8 cellular contexts compared by ENCODE assay signal in the genomic region with DNA sequence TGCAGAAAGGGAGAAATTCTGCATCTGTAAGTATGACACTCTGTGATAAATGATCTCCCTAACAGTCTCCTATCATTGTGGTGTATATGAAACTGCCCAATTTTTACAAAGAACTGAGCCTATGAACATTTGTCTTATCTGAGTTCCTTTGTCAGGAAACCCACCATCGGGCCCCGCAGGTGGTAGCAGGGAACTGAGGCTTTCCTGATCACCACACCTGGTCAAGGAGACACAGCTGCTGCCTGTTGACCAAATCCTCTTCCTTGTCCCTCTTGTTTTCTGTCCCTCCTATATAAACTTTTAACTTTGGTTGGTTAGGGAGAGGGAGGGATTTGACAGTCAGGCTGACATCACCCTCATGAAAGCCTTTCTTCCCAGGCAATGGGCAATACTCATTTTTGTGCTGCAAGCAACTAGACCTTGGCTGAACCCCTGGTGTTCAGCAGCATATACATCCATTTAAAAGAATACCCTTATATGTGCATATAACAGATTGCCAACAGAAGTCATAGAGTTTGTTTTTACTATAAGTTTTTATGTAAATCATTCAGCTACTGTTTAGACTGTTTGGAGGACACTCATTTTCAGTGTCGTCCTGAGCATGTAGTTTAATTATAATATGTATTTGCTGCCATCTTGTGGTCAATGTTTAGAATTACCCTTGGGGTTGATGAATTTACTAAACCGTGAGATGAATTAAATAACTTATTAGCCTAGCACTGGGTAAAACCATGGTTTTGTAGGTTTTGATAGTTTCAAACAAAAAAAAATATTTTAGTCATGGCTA. TPM values are rescaled to one million over a fixed set of nuclear protein-coding genes. Genes with fewer than 3 reads are reported as not detected.
DNase-seq lines count a peak whose midpoint lies in the region; ATAC-seq, FAIRE-seq and TF ChIP-seq lines count a peak whose summit lies in the region.

No MANE protein-coding gene starts in this region.

- DNase-seq in NCI-H146 treated with DMSO at 0.1 percent for 48 hours (lab: John Stamatoyannopoulos, UW; ENCODE audit: unreplicated experiment), result peak; percentile 40
- DNase-seq in glomerular endothelial cell (ENCODE audit: extremely low read depth, low read depth, low spot score), result peak; percentile 36
- DNase-seq in gastrocnemius medialis, result no peak
- DNase-seq in effector CD4-positive, alpha-beta T cell, result no peak

- H3K4me1 ChIP-seq in gastrocnemius medialis, result no peaks in the 10 kb centered on the region

- H3K27ac ChIP-seq in C4-2B (peak overlapping the region; percentile 37; the same call in 1 of the 2 replicates), gastrocnemius medialis (no peak overlapping the region)

- H3K36me3 ChIP-seq in gastrocnemius medialis, result no peaks in the 10 kb centered on the region

- in situ Hi-C loops in gastrocnemius medialis (cut with MboI; ENCODE audit: low sequenced_read_pairs in 4 of 4), result loop anchor here in 1 of 4 donors (25.0 kb wide), 1 partner anchor 312 kb away; no protein-coding TSS in a partner anchor

- TF ChIP-seq CTCF in C4-2B (conservative IDR thresholded peaks at IDR 0.05) (peak; percentile 74), gastrocnemius medialis (IDR thresholded peaks at IDR 0.05 in 4 of 5, conservative IDR thresholded peaks at IDR 0.05 in 1 of 5) (peak; percentile 21 to 70 (median 45))

- FAIRE-seq in TTC549 (lab: Jason Lieb, UNC), result peak; percentile 91

- no peaks in the 10 kb centered on the region for H3K9me3 ChIP-seq in gastrocnemius medialis

- intact Hi-C loops in gastrocnemius medialis (cut with DNase I; ENCODE audit: low total_unique reads), result loop anchor here (5.0 kb wide), 1 partner anchor 317 kb away; no protein-coding TSS in a partner anchor

- no peaks in the 10 kb centered on the region for H3K27me3 ChIP-seq in gastrocnemius medialis

- TF ChIP-seq POLR2A in gastrocnemius medialis (IDR thresholded peaks at IDR 0.05), result no peak

- ATAC-seq in GM18867 (IDR thresholded peaks at IDR 0.05; ENCODE audit: unreplicated experiment) (peak; percentile 95), HG03025 (IDR thresholded peaks at IDR 0.05; ENCODE audit: low FRiP score, unreplicated experiment) (peak; percentile 78), gastrocnemius medialis (peak in 1 of 2 donors; percentile 53)

- H3K4me3 ChIP-seq in gastrocnemius medialis, result no peak overlapping the region

RNA-seq across cellular contexts. Expression of a gene that starts 17.0 kb away (rescaled TPM):
- total RNA-seq in glomerular endothelial cell (not detected in 2 replicates), gastrocnemius medialis (not detected)

Comparison
In these comparisons a context has a peak if more than half of its experiments do, and no peak if none do; other contexts are left out.
1. DNase-seq: peak in NCI-H146 treated with DMSO at 0.1 percent for 48 hours (single experiment) and glomerular endothelial cell (single experiment); none in gastrocnemius medialis (0 of 2) and effector CD4-positive, alpha-beta T cell (single experiment).